1 cellular context compared by ENCODE assay signal in the genomic region with DNA sequence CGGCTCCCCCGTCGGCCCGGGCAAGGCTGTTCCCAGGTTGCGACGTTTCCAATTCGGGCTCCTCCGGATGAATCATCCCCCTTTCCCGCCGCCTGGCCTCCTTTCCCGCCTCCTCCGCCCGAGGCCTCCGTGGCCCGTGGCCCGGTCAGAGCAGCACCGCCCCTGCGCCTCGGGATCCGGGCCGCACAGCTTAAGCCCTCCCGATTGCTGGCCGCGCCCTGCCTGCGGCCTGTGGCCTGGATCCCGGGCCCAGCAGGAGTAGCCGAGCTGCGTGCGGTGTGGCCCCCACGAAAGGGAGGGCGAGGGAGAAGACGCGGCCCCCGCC.
A peak's percentile ranks its signal among the peaks of the same experiment; 100 is the strongest.
TF ChIP-seq lines count a peak whose summit lies in the region.

No MANE protein-coding gene starts in this region.

TF ChIP-seq in K562, 482 proteins besides CTCF, POLR2A, EP300 and RAD21:
- no peak for TF ChIP-seq CGGBP1 (CRISPR knock-in tag; IDR thresholded peaks at IDR 0.05)
- TF ChIP-seq ZBTB33 (CRISPR knock-in tag; IDR thresholded peaks at IDR 0.05): peak; percentile 48; the same call in 1 of the 2 replicates
